In genomic region chr2:101643004-101643524, GRCh38 we compare ENCODE assay signal across 27 cellular contexts.
"Had no signal": no experiment of that assay in that cellular context is flagged by ENCODE, and none has a peak within 500 bp of the region (broad histone marks: within the 10 kb centered on the region; RNA-seq: fewer than 3 reads in every experiment).

No MANE protein-coding gene starts in this region.

- H3K36me3 ChIP-seq: neutrophil, pancreas, spleen, stomach, thoracic aorta, thyroid gland, tibial nerve, upper lobe of left lung, vagina had no signal

- H3K27me3 ChIP-seq: neutrophil, pancreas, spleen, stomach, thyroid gland, tibial nerve, upper lobe of left lung, vagina had no signal

- FAIRE-seq: pancreas, urothelium cell line had no signal

- H3K9me3 ChIP-seq: neutrophil, pancreas, psoas muscle, spleen, stomach, thoracic aorta, thyroid gland, tibial nerve, upper lobe of left lung, vagina had no signal

- H3K4me3 ChIP-seq: pancreas, psoas muscle, skin epidermis, smooth muscle cell, spleen, stomach, thoracic aorta, thyroid gland, tibial nerve, upper lobe of left lung, vagina had no signal

- DNase-seq: naive thymus-derived CD8-positive, alpha-beta T cell; nephron progenitor cell; nucleus accumbens; pancreas; psoas muscle; right cardiac atrium; spleen; stimulated activated CD4-positive, alpha-beta T cell treated with anti-CD3 and anti-CD28 coated beads, Interleukin-12 subunit alpha, Interleukin-12 subunit beta, amount 100 ng/mL, for 4 hours; stimulated activated CD4-positive, alpha-beta T cell treated with anti-CD3 and anti-CD28 coated beads, Interleukin-1b, Interleukin-23, amount 100 ng/mL, for 48 hours; stimulated activated CD4-positive, alpha-beta T cell treated with anti-CD3 and anti-CD28 coated beads, Interleukin-2, amount 100 ng/mL, for 48 hours; stimulated activated CD4-positive, alpha-beta T cell treated with anti-CD3 and anti-CD28 coated beads, Interleukin-4, amount 100 ng/mL, for 24 hours; stimulated activated naive B cell treated with anti-CD40 and anti-IgM and Interleukin-4, amounts not matched to agents 10 μg/mL and 1 μg/mL and 100 μg/mL, for 72 hours; stimulated activated naive CD4-positive, alpha-beta T cell treated with Interleukin-2 at 50 U/mL for 16 hours; stomach; thyroid gland; trophoblast cell; upper lobe of left lung had no signal

- ATAC-seq: naive thymus-derived CD8-positive, alpha-beta T cell; natural killer cell treated with Interleukin-12 subunit alpha and Interleukin-12 subunit beta and Interleukin-15 and Interleukin-18, amount 100 ng/mL, for 72 hours; pancreas; psoas muscle; right cardiac atrium; sciatic nerve; stimulated activated effector memory CD8-positive, alpha-beta T cell treated with anti-CD3 and anti-CD28 coated beads, Interleukin-12 subunit alpha, Interleukin-12 subunit beta, amount 100 ng/mL, for 72 hours; stimulated activated naive B cell treated with anti-CD40 and anti-IgM and Interleukin-4, amounts not matched to agents 10 μg/mL and 1 μg/mL and 100 μg/mL, for 72 hours had no signal

- H3K4me2 ChIP-seq: smooth muscle cell had no signal

- H3K4me1 ChIP-seq: pancreas, psoas muscle, spleen, stomach, thyroid gland, tibial nerve, vagina had no signal

- H3K27ac ChIP-seq: neutrophil, pancreas, psoas muscle, skin epidermis, spleen, stomach, thoracic aorta, thyroid gland, tibial nerve, upper lobe of left lung, vagina had no signal
